ENCODE assay signal across 16 cellular contexts in the genomic region with DNA sequence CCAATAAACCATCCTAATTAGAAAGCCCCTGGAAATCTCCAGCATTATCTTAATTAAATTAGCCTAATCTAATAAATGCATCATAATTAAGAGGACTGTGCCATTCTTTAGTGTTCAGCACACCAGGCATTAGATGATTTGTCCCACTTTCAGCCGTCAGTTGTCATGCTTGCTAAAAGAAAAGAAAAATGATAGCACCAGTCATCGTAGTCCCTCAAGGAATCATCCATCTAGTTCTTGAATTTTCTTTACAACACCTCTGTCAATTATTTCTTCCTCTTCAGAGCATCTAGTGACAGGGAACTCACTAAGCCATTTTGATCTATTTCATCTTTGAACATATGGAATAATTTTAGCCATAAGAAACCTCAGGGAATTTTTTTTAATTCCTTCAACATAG.
DNase-seq lines count a peak whose midpoint lies in the region; ATAC-seq, FAIRE-seq and TF ChIP-seq lines count a peak whose summit lies in the region.
"Had no signal": no experiment of that assay in that cellular context is flagged by ENCODE, and none has a peak within 500 bp of the region (broad histone marks: within the 10 kb centered on the region; RNA-seq: fewer than 3 reads in every experiment).

No MANE protein-coding gene starts in this region.

- no peak overlapping the region for H2AFZ ChIP-seq in parathyroid adenoma

- peaks cover 83% of the 10 kb centered on the region for H3K4me1 Mint-ChIP-seq in mesothelial cell of epicardium
- H3K4me1 Mint-ChIP-seq in stimulated activated memory B cell treated with anti-CD40 and anti-IgM and Interleukin-4, amounts not matched to agents 10 μg/mL and 1 μg/mL and 100 μg/mL, for 72 hours, result peaks cover 11% of the 10 kb centered on the region

- no peaks in the 10 kb centered on the region for H3K9me3 ChIP-seq in parathyroid adenoma (ENCODE audit: control insufficient read depth, low read length)
- H3K9me3 ChIP-seq: BLaER1, Caco-2 had no signal

- DNase-seq in D721Med (ENCODE audit: insufficient read length, low spot score), result no peak
- DNase-seq in NCI-H82 treated with DMSO at 0.1 percent for 48 hours (lab: John Stamatoyannopoulos, UW; ENCODE audit: unreplicated experiment), result peak; percentile 22
- DNase-seq in mesothelial cell of epicardium (ENCODE audit: low spot score in 2 of 2, unreplicated experiment in 2 of 2), result no peak
- no peak for DNase-seq in NOMO-1 (lab: John Stamatoyannopoulos, UW; ENCODE audit: unreplicated experiment in 2 of 2)
- DNase-seq in stimulated activated CD8-positive, alpha-beta memory T cell treated with anti-CD3 and anti-CD28 coated beads, Interleukin-4, amount 100 ng/mL, for 48 hours, result no peak
- DNase-seq: 8988T; AML-193; Caco-2; CD8-positive, alpha-beta memory T cell; DMS53; GF-D8; HCEC 1CT had no signal

- FAIRE-seq in D721Med (lab: Jason Lieb, UNC), result peak; percentile 90

- H3K27me3 ChIP-seq in parathyroid adenoma (ENCODE audit: control insufficient read depth, insufficient read depth, low read length), result no peaks in the 10 kb centered on the region
- H3K27me3 ChIP-seq: BLaER1 had no signal

- H3K79me2 ChIP-seq in parathyroid adenoma, result peaks cover 14% of the 10 kb centered on the region

- no peaks in the 10 kb centered on the region for H3K27me3 Mint-ChIP-seq in mesothelial cell of epicardium (ENCODE audit: low read depth)
- H3K27me3 Mint-ChIP-seq in stimulated activated memory B cell treated with anti-CD40 and anti-IgM and Interleukin-4, amounts not matched to agents 10 μg/mL and 1 μg/mL and 100 μg/mL, for 72 hours, result peaks cover 6% of the 10 kb centered on the region

- no peak overlapping the region for H3K9ac ChIP-seq in parathyroid adenoma
- H3K9ac ChIP-seq: BLaER1 had no signal

- H3K4me3 Mint-ChIP-seq in mesothelial cell of epicardium, result no peak overlapping the region
- H3K4me3 Mint-ChIP-seq in stimulated activated memory B cell treated with anti-CD40 and anti-IgM and Interleukin-4, amounts not matched to agents 10 μg/mL and 1 μg/mL and 100 μg/mL, for 72 hours, result no peak overlapping the region
- H3K4me3 Mint-ChIP-seq: CD8-positive, alpha-beta memory T cell had no signal

- no peaks in the 10 kb centered on the region for H3K36me3 ChIP-seq in parathyroid adenoma (ENCODE audit: control insufficient read depth, insufficient read depth, low read length)
- H3K36me3 ChIP-seq: BLaER1 had no signal

- H3K36me3 Mint-ChIP-seq in mesothelial cell of epicardium, result no peaks in the 10 kb centered on the region
- H3K36me3 Mint-ChIP-seq in stimulated activated memory B cell treated with anti-CD40 and anti-IgM and Interleukin-4, amounts not matched to agents 10 μg/mL and 1 μg/mL and 100 μg/mL, for 72 hours, result no peaks in the 10 kb centered on the region
- H3K36me3 Mint-ChIP-seq: CD8-positive, alpha-beta memory T cell had no signal

- peaks cover 17% of the 10 kb centered on the region for H3K4me1 ChIP-seq in parathyroid adenoma
- H3K4me1 ChIP-seq: BLaER1, Caco-2 had no signal

- peak overlapping the region; percentile 67 for H3K27ac Mint-ChIP-seq in mesothelial cell of epicardium
- H3K27ac Mint-ChIP-seq in stimulated activated memory B cell treated with anti-CD40 and anti-IgM and Interleukin-4, amounts not matched to agents 10 μg/mL and 1 μg/mL and 100 μg/mL, for 72 hours, result no peak overlapping the region
- H3K27ac Mint-ChIP-seq: CD8-positive, alpha-beta memory T cell had no signal

- H3K4me3 ChIP-seq in parathyroid adenoma (ENCODE audit: low read depth, low read length), result no peak overlapping the region
- H3K4me3 ChIP-seq: BLaER1 had no signal

- no peak overlapping the region for H3K4me2 ChIP-seq in parathyroid adenoma (ENCODE audit: low read length)
- H3K4me2 ChIP-seq: BLaER1 had no signal

- TF ChIP-seq CTCF in D721Med (IDR thresholded peaks at IDR 0.05; ENCODE audit: insufficient read depth, missing control alignments) (no peak), mesothelial cell of epicardium (IDR thresholded peaks at IDR 0.05; ENCODE audit: unreplicated experiment) (no peak), parathyroid adenoma (IDR thresholded peaks at IDR 0.05) (no peak)

- peak overlapping the region; percentile 73 for H3K27ac ChIP-seq in parathyroid adenoma
- H3K27ac ChIP-seq: BLaER1, HL-60 had no signal

- ATAC-seq in stimulated activated memory B cell treated with anti-CD40 and anti-IgM and Interleukin-4, amounts not matched to agents 10 μg/mL and 1 μg/mL and 100 μg/mL, for 72 hours, result no peak

- no peaks in the 10 kb centered on the region for H3K9me3 Mint-ChIP-seq in mesothelial cell of epicardium
- no peaks in the 10 kb centered on the region for H3K9me3 Mint-ChIP-seq in stimulated activated memory B cell treated with anti-CD40 and anti-IgM and Interleukin-4, amounts not matched to agents 10 μg/mL and 1 μg/mL and 100 μg/mL, for 72 hours
